In genomic region chr11:88281317-88281712, GRCh38 we compare ENCODE assay signal across 2 cellular contexts.
TF ChIP-seq lines count a peak whose summit lies in the region.

No MANE protein-coding gene starts in this region.

TF ChIP-seq in IMR-90, 13 proteins besides CTCF, POLR2A, EP300 and RAD21 (continued from another document):
- TF ChIP-seq USF2 (IDR thresholded peaks at IDR 0.05; ENCODE audit: low read depth, low read length): no peak
- TF ChIP-seq MAZ (IDR thresholded peaks at IDR 0.05; ENCODE audit: borderline replicate concordance, low read depth, low read length): no peak
- TF ChIP-seq NFE2L2 (IDR thresholded peaks at IDR 0.05; ENCODE audit: low read depth, low read length): no peak
- no peak for TF ChIP-seq MAFK (IDR thresholded peaks at IDR 0.05; ENCODE audit: low read depth, low read length)
- no peak for TF ChIP-seq RFX5 (IDR thresholded peaks at IDR 0.05; ENCODE audit: low read depth, low read length)
- no peak for TF ChIP-seq BHLHE40 (IDR thresholded peaks at IDR 0.05; ENCODE audit: low read depth, low read length)
- no peak for TF ChIP-seq FOS (IDR thresholded peaks at IDR 0.05; ENCODE audit: low read depth, low read length)
- TF ChIP-seq CEBPB (IDR thresholded peaks at IDR 0.05; ENCODE audit: low read depth, low read length): no peak
- no peak for TF ChIP-seq SMC3 (IDR thresholded peaks at IDR 0.05; ENCODE audit: low read depth, low read length)

TF ChIP-seq in WTC11, 78 proteins besides CTCF, POLR2A, EP300 and RAD21 (continued from another document):
- no peak for TF ChIP-seq ZNF425 (CRISPR knock-in tag; conservative IDR thresholded peaks at IDR 0.05)
- TF ChIP-seq E2F5 (CRISPR knock-in tag; IDR thresholded peaks at IDR 0.05): no peak
- no peak for TF ChIP-seq MXD4 (CRISPR knock-in tag; IDR thresholded peaks at IDR 0.05; ENCODE audit: borderline replicate concordance)
- TF ChIP-seq ATF6 (CRISPR knock-in tag; IDR thresholded peaks at IDR 0.05): no peak
- no peak for TF ChIP-seq MAX (CRISPR knock-in tag; IDR thresholded peaks at IDR 0.05)
- no peak for TF ChIP-seq ZNF416 (CRISPR knock-in tag; IDR thresholded peaks at IDR 0.05)
- TF ChIP-seq NR2C2 (CRISPR knock-in tag; IDR thresholded peaks at IDR 0.05): no peak
- no peak for TF ChIP-seq TEAD4 (CRISPR knock-in tag; IDR thresholded peaks at IDR 0.05)
- TF ChIP-seq ETV6 (CRISPR knock-in tag; IDR thresholded peaks at IDR 0.05): no peak
- no peak for TF ChIP-seq ATF3 (CRISPR knock-in tag; conservative IDR thresholded peaks at IDR 0.05)
- no peak for TF ChIP-seq FOXK1 (CRISPR knock-in tag; IDR thresholded peaks at IDR 0.05)
- TF ChIP-seq NR1H2 (CRISPR knock-in tag; IDR thresholded peaks at IDR 0.05): no peak
- no peak for TF ChIP-seq ARID4B (CRISPR knock-in tag; IDR thresholded peaks at IDR 0.05; ENCODE audit: borderline replicate concordance)
